ENCODE assay signal across 19 cellular contexts in genomic region chr11:93039841-93040240, GRCh38.
"Had no signal": no experiment of that assay in that cellular context is flagged by ENCODE, and none has a peak within 500 bp of the region (broad histone marks: within the 10 kb centered on the region; RNA-seq: fewer than 3 reads in every experiment).

No MANE protein-coding gene starts in this region.

- H3K4me3 ChIP-seq: breast epithelium, left lung, lung, prostate gland, right atrium auricular region, tibial artery had no signal

- H3K27me3 ChIP-seq: breast epithelium, left lung, right atrium auricular region, tibial artery had no signal

- ATAC-seq: left lung, natural killer cell had no signal

- DNase-seq: activated CD4-positive, alpha-beta memory T cell treated with anti-CD3 and anti-CD28 coated beads for 36 hours; activated CD4-positive, alpha-beta T cell treated with anti-CD3 and anti-CD28 coated beads for 48 hours; activated naive CD4-positive, alpha-beta T cell treated with Interleukin-2 at 50 U/mL for 16 hours; activated naive CD8-positive, alpha-beta T cell treated with anti-CD3 and anti-CD28 coated beads for 36 hours; activated T-cell treated with anti-CD3 and anti-CD28 coated beads, Interleukin-2, amount 50 U/mL, for 48 hours; amniotic stem cell; dermis blood vessel endothelial cell; effector CD8-positive, alpha-beta T cell; kidney glomerular epithelial cell; left lung; natural killer cell; stimulated activated CD4-positive, alpha-beta T cell treated with anti-CD3 and anti-CD28 coated beads, Interleukin-4, amount 100 ng/mL, for 4 hours; T-helper 1 cell; T-helper 9 cell; tibial artery had no signal

- H3K36me3 ChIP-seq: breast epithelium, left lung, prostate gland, right atrium auricular region, tibial artery had no signal

- H3K9me3 ChIP-seq: prostate gland, right atrium auricular region had no signal

- H3K4me1 ChIP-seq: breast epithelium, left lung, prostate gland, right atrium auricular region, tibial artery had no signal

- H3K27ac ChIP-seq: breast epithelium, left lung, prostate gland, right atrium auricular region, tibial artery had no signal
